8 cellular contexts compared by ENCODE assay signal in genomic region chr12:20368653-20369163, GRCh38. TPM values are rescaled to one million over a fixed set of nuclear protein-coding genes. Genes with fewer than 3 reads are reported as not detected.
DNase-seq lines count a peak whose midpoint lies in the region; ATAC-seq and TF ChIP-seq lines count a peak whose summit lies in the region.

No MANE protein-coding gene starts in this region.

- H3K4me1 ChIP-seq in A673 (ENCODE audit: insufficient read depth, low read length, poor library complexity, severe bottlenecking) = peaks cover 4% of the 10 kb centered on the region
- no peaks in the 10 kb centered on the region; a peak in 1 of 4 replicates for H3K4me1 ChIP-seq in HCT116 (ENCODE audit: control insufficient read depth in 1 of 2, insufficient read depth in 2 of 2, low read length in 2 of 2)
- H3K4me1 ChIP-seq in left ventricle myocardium inferior = peaks cover 70% of the 10 kb centered on the region

- POLR2A ChIA-PET in A673 (lab: Charles Lee; ENCODE audit: low non-redundant PET) = interaction anchor here (0.7 kb wide), 1 partner anchor 667 kb away, joined by 6 read pairs; no protein-coding TSS in a partner anchor
- POLR2A ChIA-PET in HCT116 (lab: Charles Lee) = no interaction called here
- POLR2A ChIA-PET in activated naive CD8-positive, alpha-beta T cell treated with anti-CD3 and anti-CD28 coated beads, Interleukin-2, amount 10 ng/mL, durations not matched to agents 7 days and 5 days (lab: Charles Lee) = no interaction called here

- peak overlapping the region; percentile 70 for H3K4me3 Mint-ChIP-seq in activated naive CD8-positive, alpha-beta T cell treated with anti-CD3 and anti-CD28 coated beads, Interleukin-2, amount 10 ng/mL, durations not matched to agents 7 days and 5 days

- RAD21 ChIA-PET in HCT116 (lab: Charles Lee; ENCODE audit: low non-redundant PET in 1 of 2, low total read pairs in 2 of 2, uncharacterized antibody in 2 of 2, unreplicated experiment in 2 of 2) = no interaction called here

- H2AFZ ChIP-seq in HCT116 (ENCODE audit: low read depth, low read length, poor library complexity, severe bottlenecking) = peak overlapping the region; percentile 86

- no peak overlapping the region for H3K27ac Mint-ChIP-seq in activated naive CD8-positive, alpha-beta T cell treated with anti-CD3 and anti-CD28 coated beads, Interleukin-2, amount 10 ng/mL, durations not matched to agents 7 days and 5 days

- CTCF ChIA-PET in A673 (lab: Charles Lee) = interaction anchor here (0.6 to 0.8 kb wide), 3 partner anchors 10 to 618 kb away, joined by 4 to 12 read pairs (median 8); no protein-coding TSS in a partner anchor
- CTCF ChIA-PET in HCT116 (lab: Charles Lee) = interaction anchor here (1.0 kb wide), 1 partner anchor 629 kb away, joined by 5 read pairs; no protein-coding TSS in a partner anchor

- no TSS peak for BruUV-seq in A673 (replicated peaks; lab: Mats Ljungman, UMichigan)
- BruUV-seq in HCT116 (replicated peaks; lab: Mats Ljungman, UMichigan) = no TSS peak

- H3K4me2 ChIP-seq in HCT116 (ENCODE audit: low read length) = peak overlapping the region; percentile 90

- peak; percentile 34 for ATAC-seq in HCT116
- ATAC-seq in activated naive CD8-positive, alpha-beta T cell treated with anti-CD3 and anti-CD28 coated beads, Interleukin-2, amount 10 ng/mL, durations not matched to agents 7 days and 5 days (ENCODE audit: low read depth) = no peak
- ATAC-seq in GM21390 (IDR thresholded peaks at IDR 0.05; ENCODE audit: unreplicated experiment) = no peak
- ATAC-seq in GM19023 (IDR thresholded peaks at IDR 0.05; ENCODE audit: unreplicated experiment) = no peak
- ATAC-seq in GM18517 (IDR thresholded peaks at IDR 0.05; ENCODE audit: unreplicated experiment) = no peak

- no peaks in the 10 kb centered on the region for H3K36me3 ChIP-seq in A673 (ENCODE audit: insufficient read depth, low read length, poor library complexity, severe bottlenecking)
- no peaks in the 10 kb centered on the region for H3K36me3 ChIP-seq in HCT116 (ENCODE audit: control insufficient read depth in 1 of 2, insufficient read depth in 2 of 2, low read length in 2 of 2)
- no peaks in the 10 kb centered on the region for H3K36me3 ChIP-seq in left ventricle myocardium inferior

- H3K9me3 ChIP-seq in A673 (ENCODE audit: low read depth, low read length, poor library complexity, severe bottlenecking) (no peaks in the 10 kb centered on the region), HCT116 (ENCODE audit: control insufficient read depth in 1 of 2, insufficient read depth in 1 of 2, low read depth in 1 of 2, low read length in 2 of 2) (no peaks in the 10 kb centered on the region), left ventricle myocardium inferior (replicated peaks) (no peaks in the 10 kb centered on the region)

- H3K79me2 ChIP-seq in HCT116 (ENCODE audit: insufficient read depth, low read length) = no peaks in the 10 kb centered on the region

- H3K27me3 ChIP-seq in A673 (replicated peaks; ENCODE audit: insufficient read depth, low read depth, low read length, poor library complexity) (peaks cover 53% of the 10 kb centered on the region), HCT116 (ENCODE audit: insufficient read depth, low read length) (no peaks in the 10 kb centered on the region), left ventricle myocardium inferior (ENCODE audit: low read depth) (no peaks in the 10 kb centered on the region)

- H3K9me3 Mint-ChIP-seq in activated naive CD8-positive, alpha-beta T cell treated with anti-CD3 and anti-CD28 coated beads, Interleukin-2, amount 10 ng/mL, durations not matched to agents 7 days and 5 days = no peaks in the 10 kb centered on the region

- no peaks in the 10 kb centered on the region for H3K9me2 ChIP-seq in HCT116 (ENCODE audit: insufficient read depth)

- TF ChIP-seq POLR2A in HCT116 (IDR thresholded peaks at IDR 0.05; ENCODE audit: borderline replicate concordance, extremely low read depth, insufficient read depth, insufficient read length) = no peak

- H3K27ac ChIP-seq in A673 (ENCODE audit: low read depth, low read length, poor library complexity, severe bottlenecking) (peak overlapping the region; percentile 6), HCT116 (ENCODE audit: low read depth, low read length) (no peak overlapping the region), left ventricle myocardium inferior (replicated peaks) (peak overlapping the region; percentile 98)

- H3K4me1 Mint-ChIP-seq in activated naive CD8-positive, alpha-beta T cell treated with anti-CD3 and anti-CD28 coated beads, Interleukin-2, amount 10 ng/mL, durations not matched to agents 7 days and 5 days = peaks cover 9% of the 10 kb centered on the region

- no peak overlapping the region for H3K9ac ChIP-seq in HCT116 (ENCODE audit: low read length)

- DNase-seq in A673 (ENCODE audit: low spot score) = peak; percentile 58
- DNase-seq in HCT116 (ENCODE audit: low read depth, low spot score) = no peak
- DNase-seq in activated naive CD8-positive, alpha-beta T cell treated with anti-CD3 and anti-CD28 coated beads, Interleukin-2, amount 10 ng/mL, durations not matched to agents 7 days and 5 days = no peak
- DNase-seq in left ventricle myocardium inferior = peak; percentile 27
- peak; percentile 19 for DNase-seq in pons (ENCODE audit: low spot score)

- H3K4me3 ChIP-seq in A673 (ENCODE audit: low read depth, low read length, poor library complexity, severe bottlenecking) (peak overlapping the region; percentile 55), HCT116 (replicated peaks in 1 of 2; ENCODE audit: low read depth in 1 of 2, low read length in 2 of 2) (peak overlapping the region; percentile 54 to 62), left ventricle myocardium inferior (peak overlapping the region; percentile 82)

- no peaks in the 10 kb centered on the region for H3K36me3 Mint-ChIP-seq in activated naive CD8-positive, alpha-beta T cell treated with anti-CD3 and anti-CD28 coated beads, Interleukin-2, amount 10 ng/mL, durations not matched to agents 7 days and 5 days

- H4K20me1 ChIP-seq in HCT116 (ENCODE audit: insufficient read depth) = no peaks in the 10 kb centered on the region

- no peak for TF ChIP-seq CTCF in A673 (conservative IDR thresholded peaks at IDR 0.05; ENCODE audit: low read depth, low read length)
- no peak for TF ChIP-seq CTCF in HCT116 (IDR thresholded peaks at IDR 0.05 in 2 of 3, conservative IDR thresholded peaks at IDR 0.05 in 1 of 3; ENCODE audit: borderline replicate concordance in 1 of 3, insufficient read depth in 1 of 3, low read depth in 2 of 3, low read length in 2 of 3)
- TF ChIP-seq CTCF in left ventricle myocardium inferior (IDR thresholded peaks at IDR 0.05; ENCODE audit: borderline replicate concordance) = no peak

- no peak for TF ChIP-seq RAD21 in HCT116 (IDR thresholded peaks at IDR 0.05; ENCODE audit: low read depth)

- intact Hi-C loops in A673 (cut with micrococcal nuclease; ENCODE audit: unreplicated experiment) = loop anchor here (1.0 kb wide), 1 partner anchor 246 kb away; no protein-coding TSS in a partner anchor
- intact Hi-C loops in HCT116 (cut with micrococcal nuclease) = loop anchor here (10.0 kb wide), 1 partner anchor 374 kb away; no protein-coding TSS in a partner anchor
- intact Hi-C loops in left ventricle myocardium inferior (cut with micrococcal nuclease) = no loop called here

- H3K27me3 Mint-ChIP-seq in activated naive CD8-positive, alpha-beta T cell treated with anti-CD3 and anti-CD28 coated beads, Interleukin-2, amount 10 ng/mL, durations not matched to agents 7 days and 5 days = peaks cover 71% of the 10 kb centered on the region

TF ChIP-seq in HCT116, 20 proteins besides CTCF, POLR2A, EP300 and RAD21 (continues in another document):
- TF ChIP-seq, protein P1, sequence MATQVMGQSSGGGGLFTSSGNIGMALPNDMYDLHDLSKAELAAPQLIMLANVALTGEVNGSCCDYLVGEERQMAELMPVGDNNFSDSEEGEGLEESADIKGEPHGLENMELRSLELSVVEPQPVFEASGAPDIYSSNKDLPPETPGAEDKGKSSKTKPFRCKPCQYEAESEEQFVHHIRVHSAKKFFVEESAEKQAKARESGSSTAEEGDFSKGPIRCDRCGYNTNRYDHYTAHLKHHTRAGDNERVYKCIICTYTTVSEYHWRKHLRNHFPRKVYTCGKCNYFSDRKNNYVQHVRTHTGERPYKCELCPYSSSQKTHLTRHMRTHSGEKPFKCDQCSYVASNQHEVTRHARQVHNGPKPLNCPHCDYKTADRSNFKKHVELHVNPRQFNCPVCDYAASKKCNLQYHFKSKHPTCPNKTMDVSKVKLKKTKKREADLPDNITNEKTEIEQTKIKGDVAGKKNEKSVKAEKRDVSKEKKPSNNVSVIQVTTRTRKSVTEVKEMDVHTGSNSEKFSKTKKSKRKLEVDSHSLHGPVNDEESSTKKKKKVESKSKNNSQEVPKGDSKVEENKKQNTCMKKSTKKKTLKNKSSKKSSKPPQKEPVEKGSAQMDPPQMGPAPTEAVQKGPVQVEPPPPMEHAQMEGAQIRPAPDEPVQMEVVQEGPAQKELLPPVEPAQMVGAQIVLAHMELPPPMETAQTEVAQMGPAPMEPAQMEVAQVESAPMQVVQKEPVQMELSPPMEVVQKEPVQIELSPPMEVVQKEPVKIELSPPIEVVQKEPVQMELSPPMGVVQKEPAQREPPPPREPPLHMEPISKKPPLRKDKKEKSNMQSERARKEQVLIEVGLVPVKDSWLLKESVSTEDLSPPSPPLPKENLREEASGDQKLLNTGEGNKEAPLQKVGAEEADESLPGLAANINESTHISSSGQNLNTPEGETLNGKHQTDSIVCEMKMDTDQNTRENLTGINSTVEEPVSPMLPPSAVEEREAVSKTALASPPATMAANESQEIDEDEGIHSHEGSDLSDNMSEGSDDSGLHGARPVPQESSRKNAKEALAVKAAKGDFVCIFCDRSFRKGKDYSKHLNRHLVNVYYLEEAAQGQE (IDR thresholded peaks at IDR 0.05; ENCODE audit: low read depth) = no peak
- TF ChIP-seq, protein P2, sequence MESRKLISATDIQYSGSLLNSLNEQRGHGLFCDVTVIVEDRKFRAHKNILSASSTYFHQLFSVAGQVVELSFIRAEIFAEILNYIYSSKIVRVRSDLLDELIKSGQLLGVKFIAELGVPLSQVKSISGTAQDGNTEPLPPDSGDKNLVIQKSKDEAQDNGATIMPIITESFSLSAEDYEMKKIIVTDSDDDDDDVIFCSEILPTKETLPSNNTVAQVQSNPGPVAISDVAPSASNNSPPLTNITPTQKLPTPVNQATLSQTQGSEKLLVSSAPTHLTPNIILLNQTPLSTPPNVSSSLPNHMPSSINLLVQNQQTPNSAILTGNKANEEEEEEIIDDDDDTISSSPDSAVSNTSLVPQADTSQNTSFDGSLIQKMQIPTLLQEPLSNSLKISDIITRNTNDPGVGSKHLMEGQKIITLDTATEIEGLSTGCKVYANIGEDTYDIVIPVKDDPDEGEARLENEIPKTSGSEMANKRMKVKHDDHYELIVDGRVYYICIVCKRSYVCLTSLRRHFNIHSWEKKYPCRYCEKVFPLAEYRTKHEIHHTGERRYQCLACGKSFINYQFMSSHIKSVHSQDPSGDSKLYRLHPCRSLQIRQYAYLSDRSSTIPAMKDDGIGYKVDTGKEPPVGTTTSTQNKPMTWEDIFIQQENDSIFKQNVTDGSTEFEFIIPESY (IDR thresholded peaks at IDR 0.05; ENCODE audit: extremely low read depth, insufficient replicate concordance, low read length) = no peak

RNA-seq across cellular contexts. Expression of gene PDE3A, which starts 0.4 kb away (rescaled TPM):
- total RNA-seq in A673 (2021) (0.61 and 0.80 TPM in 2 replicates), HCT116 (2021; ENCODE audit: unreplicated experiment) (0.12 TPM), left ventricle myocardium inferior (161 TPM)
- polyA plus RNA-seq in HCT116 (2012) = 0.01 and 0.04 TPM in 2 replicates
- not detected for total RNA-seq in activated naive CD8-positive, alpha-beta T cell treated with anti-CD3 and anti-CD28 coated beads, Interleukin-2, amount 10 ng/mL, durations not matched to agents 7 days and 5 days

Comparison
In these comparisons a context has a peak if more than half of its experiments do, and no peak if none do; other contexts are left out.
1. DNase-seq: peak in A673 (single experiment), left ventricle myocardium inferior (single experiment) and pons (single experiment); none in HCT116 (single experiment) and activated naive CD8-positive, alpha-beta T cell treated with anti-CD3 and anti-CD28 coated beads, Interleukin-2, amount 10 ng/mL, durations not matched to agents 7 days and 5 days (single experiment).
2. RNA of gene PDE3A, which starts 0.4 kb away (total RNA-seq): 161 TPM in left ventricle myocardium inferior (single experiment); 0.61 to 0.80 TPM in A673, 0.12 TPM in HCT116 (single experiment) and not detected in activated naive CD8-positive, alpha-beta T cell treated with anti-CD3 and anti-CD28 coated beads, Interleukin-2, amount 10 ng/mL, durations not matched to agents 7 days and 5 days; every median in the first group is over 10 times any median in the second.
3. Peak in every context shown above with its lines, with median percentiles within 50 percentile points of each other: H3K4me3 ChIP-seq.